Comparison of ENCODE assay signal across 9 cellular contexts in the genomic region with DNA sequence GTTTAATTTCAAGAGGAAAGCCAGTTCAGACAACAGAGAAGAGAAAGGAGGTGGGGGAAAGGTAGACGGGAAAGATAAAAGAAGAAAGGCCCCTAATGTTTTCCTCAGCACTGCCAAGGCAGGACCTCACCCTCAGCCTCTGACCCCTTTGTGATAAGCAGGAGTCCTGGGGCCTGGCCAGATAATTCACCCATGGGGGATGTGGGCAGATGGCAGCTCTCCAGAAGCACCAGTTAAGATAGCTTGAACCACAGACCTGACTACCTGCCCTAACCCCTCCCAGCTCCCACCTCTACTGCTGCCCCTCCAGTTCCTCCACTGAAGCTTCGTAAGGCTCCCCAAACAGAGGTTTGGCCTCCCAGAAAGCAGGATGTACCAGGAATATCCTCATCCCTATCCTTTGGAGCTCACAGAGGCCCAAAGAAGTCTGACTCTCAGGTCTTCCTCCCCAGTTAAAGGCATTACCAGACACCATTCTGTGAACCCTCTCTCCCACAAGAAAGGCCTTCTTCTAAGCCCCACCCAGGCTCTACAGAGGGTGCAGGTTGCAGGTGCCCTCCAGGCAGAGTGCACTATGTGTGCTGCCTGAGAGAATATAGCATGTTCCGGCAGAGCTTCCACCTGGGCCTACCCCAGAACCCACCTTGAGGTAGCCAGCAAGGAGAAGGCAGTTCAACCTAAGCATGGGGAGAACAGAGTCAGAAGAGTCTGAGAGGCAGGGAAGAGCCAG. TPM values are rescaled to one million over a fixed set of nuclear protein-coding genes. Genes with fewer than 3 reads are reported as not detected.
DNase-seq lines count a peak whose midpoint lies in the region; TF ChIP-seq lines count a peak whose summit lies in the region.
"Had no signal": no experiment of that assay in that cellular context is flagged by ENCODE, and none has a peak within 500 bp of the region (broad histone marks: within the 10 kb centered on the region; RNA-seq: fewer than 3 reads in every experiment).

No MANE protein-coding gene starts in this region.

- H3K27me3 Mint-ChIP-seq in osteocyte (ENCODE audit: unreplicated experiment) (no peaks in the 10 kb centered on the region), mesothelial cell of epicardium (ENCODE audit: low read depth) (no peaks in the 10 kb centered on the region)

- H3K4me1 Mint-ChIP-seq in osteocyte (ENCODE audit: unreplicated experiment) = peaks cover 6% of the 10 kb centered on the region
- no peaks in the 10 kb centered on the region for H3K4me1 Mint-ChIP-seq in mesothelial cell of epicardium

- H3K4me3 Mint-ChIP-seq in osteocyte (ENCODE audit: unreplicated experiment) = no peak overlapping the region
- H3K4me3 Mint-ChIP-seq in mesothelial cell of epicardium = no peak overlapping the region

- TF ChIP-seq CTCF in osteocyte (IDR thresholded peaks at IDR 0.05) = no peak
- TF ChIP-seq CTCF in mesothelial cell of epicardium (IDR thresholded peaks at IDR 0.05; ENCODE audit: unreplicated experiment) = no peak

- peak; percentile 34 for DNase-seq in DMS53 treated with DMSO at 0.1 percent for 48 hours (lab: John Stamatoyannopoulos, UW; ENCODE audit: unreplicated experiment)
- peak; percentile 47 for DNase-seq in NCI-H2029 treated with DMSO at 0.1 percent for 48 hours (lab: John Stamatoyannopoulos, UW)
- DNase-seq in caudate nucleus (lab: John Stamatoyannopoulos, UW) = no peak
- DNase-seq in osteocyte (ENCODE audit: extremely low spot score, unreplicated experiment) = no peak
- no peak for DNase-seq in nucleus accumbens (lab: John Stamatoyannopoulos, UW)
- no peak for DNase-seq in mesothelial cell of epicardium (ENCODE audit: low spot score in 2 of 2, unreplicated experiment in 2 of 2)
- no peak for DNase-seq in OCI-M2 (lab: John Stamatoyannopoulos, UW; ENCODE audit: unreplicated experiment)
- DNase-seq: Kasumi-1 had no signal

- H3K36me3 Mint-ChIP-seq in osteocyte (ENCODE audit: unreplicated experiment) (peaks cover 23% of the 10 kb centered on the region), mesothelial cell of epicardium (peaks cover 18% of the 10 kb centered on the region)

- H3K9me3 Mint-ChIP-seq in osteocyte (ENCODE audit: unreplicated experiment) = no peaks in the 10 kb centered on the region
- H3K9me3 Mint-ChIP-seq in mesothelial cell of epicardium = no peaks in the 10 kb centered on the region

- H3K27ac Mint-ChIP-seq in osteocyte (ENCODE audit: unreplicated experiment) = peak overlapping the region; percentile 52
- no peak overlapping the region for H3K27ac Mint-ChIP-seq in mesothelial cell of epicardium

- H3K27ac ChIP-seq in caudate nucleus (ENCODE audit: low read depth, low read length) = peak overlapping the region; percentile 93
- H3K27ac ChIP-seq: epithelial cell of prostate had no signal

RNA-seq across cellular contexts. Expression of gene SNAPIN, which starts 9.2 kb away (rescaled TPM):
- total RNA-seq in osteocyte = 39.7 and 46.3 TPM in 2 replicates
- 33.8 to 37.5 TPM (median 34.6 TPM) in 3 replicates for total RNA-seq in mesothelial cell of epicardium

RNA-seq across cellular contexts. Expression of gene CHTOP, which starts 15.4 kb away (rescaled TPM):
- total RNA-seq in osteocyte (74.3 and 75.2 TPM in 2 replicates), mesothelial cell of epicardium (108 to 114 TPM (median 111 TPM) in 3 replicates)

RNA-seq across cellular contexts. Expression of gene S100A1, which starts 21.1 kb away (rescaled TPM):
- total RNA-seq in osteocyte (1.1 TPM in 1 of 2 replicates, not detected in the other), mesothelial cell of epicardium (0.58 to 0.59 TPM in 2 of 3 replicates, not detected in the other)

RNA-seq across cellular contexts. Expression of gene ILF2, which starts 21.5 kb away (rescaled TPM):
- total RNA-seq in osteocyte (151 and 157 TPM in 2 replicates), mesothelial cell of epicardium (204 to 212 TPM (median 207 TPM) in 3 replicates)

RNA-seq across cellular contexts. Expression of gene S100A13, which starts 22.0 kb away (rescaled TPM):
- total RNA-seq in osteocyte = 126 and 128 TPM in 2 replicates
- total RNA-seq in mesothelial cell of epicardium = 46.6 to 58.5 TPM (median 54.5 TPM) in 3 replicates

Comparison
In these comparisons a context has a peak if more than half of its experiments do, and no peak if none do; other contexts are left out.
1. DNase-seq: peak in DMS53 treated with DMSO at 0.1 percent for 48 hours (single experiment) and NCI-H2029 treated with DMSO at 0.1 percent for 48 hours (single experiment); none in caudate nucleus (0 of 61), osteocyte (single experiment), nucleus accumbens (0 of 56), mesothelial cell of epicardium (0 of 2) and OCI-M2 (single experiment).